8 cellular contexts compared by ENCODE assay signal in genomic region chr12:51219345-51219744, GRCh38. TPM values are rescaled to one million over a fixed set of nuclear protein-coding genes. Genes with fewer than 3 reads are reported as not detected.
DNase-seq lines count a peak whose midpoint lies in the region; ATAC-seq and TF ChIP-seq lines count a peak whose summit lies in the region.
"Had no signal": no experiment of that assay in that cellular context is flagged by ENCODE, and none has a peak within 500 bp of the region (broad histone marks: within the 10 kb centered on the region; RNA-seq: fewer than 3 reads in every experiment).

No MANE protein-coding gene starts in this region.

- H3K79me2 ChIP-seq in DND-41 (ENCODE audit: insufficient read depth, low read length) = no peaks in the 10 kb centered on the region

- intact Hi-C loops in psoas muscle (cut with DNase I) = loop anchor here (2.0 to 5.0 kb wide), 3 partner anchors 19 to 47 kb away; partner anchors contain the start of genes TFCP2 (in 2 of the 2) and DAZAP2 (in 1 of the 2)

- no peaks in the 10 kb centered on the region for H3K36me3 ChIP-seq in DND-41 (ENCODE audit: insufficient read depth, low read length)
- peaks cover 0 to 3% of the 10 kb centered on the region in 2 donors for H3K36me3 ChIP-seq in psoas muscle (ENCODE audit: insufficient read depth in 1 of 2, low read depth in 1 of 2)

- DNase-seq in DND-41 = no peak
- DNase-seq in NB4 (ENCODE audit: low read depth) = no peak
- DNase-seq in coronary artery (ENCODE audit: low spot score) = no peak
- no peak for DNase-seq in psoas muscle
- no peak for DNase-seq in NCI-H526 treated with DMSO at 0.1 percent for 48 hours (lab: John Stamatoyannopoulos, UW)
- DNase-seq: foreskin fibroblast had no signal

- no peak overlapping the region for H3K9ac ChIP-seq in DND-41 (ENCODE audit: low read depth, low read length)

- peaks cover 2% of the 10 kb centered on the region for H3K27me3 ChIP-seq in DND-41 (ENCODE audit: insufficient read depth, low read length, poor library complexity)
- H3K27me3 ChIP-seq in psoas muscle (ENCODE audit: insufficient read depth in 3 of 3, low read length in 2 of 3) = no peaks in the 10 kb centered on the region

- peak overlapping the region; percentile 94; the same call in 1 of the 2 replicates for H3K4me2 ChIP-seq in DND-41 (ENCODE audit: insufficient read depth, low read length)

- H3K27ac ChIP-seq in DND-41 (ENCODE audit: low read length) (no peak overlapping the region), coronary artery (peak overlapping the region in 1 of 2 donors; percentile 100), psoas muscle (peak overlapping the region; percentile 92)

- WGBS in psoas muscle, 3 donors = 75 to 82% (median 82%) methylated on average over 5 of the region's 5 CpGs

- no peak for TF ChIP-seq POLR2A in NB4 (IDR thresholded peaks at IDR 0.05; ENCODE audit: extremely low read depth, insufficient read length)

- no peak for TF ChIP-seq CTCF in DND-41 (IDR thresholded peaks at IDR 0.05; ENCODE audit: borderline replicate concordance, extremely low read depth, low read length, poor library complexity, severe bottlenecking)
- no peak for TF ChIP-seq CTCF in NB4 (IDR thresholded peaks at IDR 0.05; ENCODE audit: low read depth, low read length)
- TF ChIP-seq CTCF in coronary artery (IDR thresholded peaks at IDR 0.05) = no peak
- no peak for TF ChIP-seq CTCF in psoas muscle (IDR thresholded peaks at IDR 0.05)

- no peaks in the 10 kb centered on the region for H4K20me1 ChIP-seq in DND-41 (ENCODE audit: insufficient read depth, low read length)

- no peak for ATAC-seq in DND-41 (ENCODE audit: insufficient read depth, low read depth)
- no peak for ATAC-seq in psoas muscle
- no peak for ATAC-seq in HG03045 (IDR thresholded peaks at IDR 0.05; ENCODE audit: unreplicated experiment)
- ATAC-seq in HG02678 (IDR thresholded peaks at IDR 0.05; ENCODE audit: unreplicated experiment) = no peak

- 0 out of 2 replicates have a peak overlapping the region, but pooled peaks have one; percentile 7 for H2AFZ ChIP-seq in DND-41 (ENCODE audit: low read depth, low read length)

- H3K4me3 ChIP-seq in DND-41 (ENCODE audit: low read depth in 1 of 2, low read length in 2 of 2) = no peak overlapping the region
- peak overlapping the region; percentile 70 for H3K4me3 ChIP-seq in NB4 (ENCODE audit: low read depth, low read length)
- peak overlapping the region; percentile 95 for H3K4me3 ChIP-seq in coronary artery
- H3K4me3 ChIP-seq in psoas muscle = peak overlapping the region; percentile 75

- peaks cover 18% of the 10 kb centered on the region for H3K4me1 ChIP-seq in DND-41 (ENCODE audit: insufficient read depth, low read length)
- peaks cover 16% of the 10 kb centered on the region for H3K4me1 ChIP-seq in psoas muscle

- H3K9me3 ChIP-seq in DND-41 (ENCODE audit: insufficient read depth, low read length, severe bottlenecking) (no peaks in the 10 kb centered on the region), psoas muscle (no peaks in the 10 kb centered on the region)

RNA-seq across cellular contexts. Expression of gene POU6F1, which starts 1.5 kb away (rescaled TPM):
- total RNA-seq in psoas muscle = 10 to 100 TPM in 3 of 4 donors, 1 to 10 TPM in 1; 7.3 to 20.9 (median 14.5) TPM
- polyA plus RNA-seq in psoas muscle = 10 to 100 TPM in 1 of 3 donors, 1 to 10 TPM in 2; 2.3 to 10.3 (median 8.7) TPM

RNA-seq across cellular contexts. Expression of gene DAZAP2, which starts 19.3 kb away (rescaled TPM):
- 100 to 1,000 TPM in 2 of 4 donors, 10 to 100 TPM in 2; 62.4 to 157 (median 105) TPM for total RNA-seq in psoas muscle
- polyA plus RNA-seq in psoas muscle = 100 to 1,000 TPM; 149 to 217 (median 199) TPM

RNA-seq across cellular contexts. Expression of gene TFCP2, which starts 46.4 kb away (rescaled TPM):
- 10 to 100 TPM; 15.7 to 24.6 (median 21.2) TPM for total RNA-seq in psoas muscle
- 10 to 100 TPM in 2 of 3 donors, 1 to 10 TPM in 1; 7.8 to 16.4 (median 15.1) TPM for polyA plus RNA-seq in psoas muscle

RNA-seq across cellular contexts. Expression of gene SMAGP, which starts 50.9 kb away (rescaled TPM):
- 1 to 10 TPM; 1.8 to 2.9 (median 2.2) TPM for total RNA-seq in psoas muscle
- 1 to 10 TPM; 2.1 to 5.2 (median 2.4) TPM for polyA plus RNA-seq in psoas muscle

Comparison
In these comparisons a context has a peak if more than half of its experiments do, and no peak if none do; other contexts are left out.
1. H3K4me3 ChIP-seq: peak in NB4 (single experiment), coronary artery (single experiment) and psoas muscle (single experiment); none in DND-41 (0 of 2).